Comparison of ENCODE assay signal across 16 cellular contexts in genomic region chr3:64031540-64032533, GRCh38. TPM values are rescaled to one million over a fixed set of nuclear protein-coding genes. Genes with fewer than 3 reads are reported as not detected.
DNase-seq lines count a peak whose midpoint lies in the region; ATAC-seq, FAIRE-seq and TF ChIP-seq lines count a peak whose summit lies in the region.
"Had no signal": no experiment of that assay in that cellular context is flagged by ENCODE, and none has a peak within 500 bp of the region (broad histone marks: within the 10 kb centered on the region; RNA-seq: fewer than 3 reads in every experiment).

No MANE protein-coding gene starts in this region.

- no peaks in the 10 kb centered on the region for H3K36me3 ChIP-seq in HepG2 (replicated peaks in 1 of 2; ENCODE audit: control insufficient read depth in 1 of 2, insufficient read depth in 2 of 2, low read length in 2 of 2)
- no peaks in the 10 kb centered on the region for H3K36me3 ChIP-seq in right lobe of liver
- no peaks in the 10 kb centered on the region for H3K36me3 ChIP-seq in astrocyte (ENCODE audit: insufficient read depth, low read length)
- H3K36me3 ChIP-seq in mesendoderm (ENCODE audit: control insufficient read depth, insufficient read depth, low read length), result no peaks in the 10 kb centered on the region
- H3K36me3 ChIP-seq: lower lobe of right lung had no signal

- H2BK120ac ChIP-seq in mesendoderm (ENCODE audit: low read depth, low read length), result peak overlapping the region; percentile 55

- no peaks in the 10 kb centered on the region for H3K36me3 Mint-ChIP-seq in astrocyte (ENCODE audit: low read depth, unreplicated experiment)
- H3K36me3 Mint-ChIP-seq in activated naive CD4-positive, alpha-beta T cell treated with anti-CD3 and anti-CD28 coated beads, Interleukin-2, amount 10 ng/mL, durations not matched to agents 7 days and 5 days, result no peaks in the 10 kb centered on the region
- peaks cover 3% of the 10 kb centered on the region for H3K36me3 Mint-ChIP-seq in activated CD8-positive, alpha-beta memory T cell treated with anti-CD3 and anti-CD28 coated beads, Interleukin-2, amount 10 ng/mL, durations not matched to agents 7 days and 5 days

- no peak overlapping the region for H2BK5ac ChIP-seq in mesendoderm (ENCODE audit: low read length)

- H3K4me3 Mint-ChIP-seq in astrocyte (ENCODE audit: unreplicated experiment), result no peak overlapping the region
- H3K4me3 Mint-ChIP-seq in activated naive CD4-positive, alpha-beta T cell treated with anti-CD3 and anti-CD28 coated beads, Interleukin-2, amount 10 ng/mL, durations not matched to agents 7 days and 5 days, result no peak overlapping the region
- H3K4me3 Mint-ChIP-seq in activated CD8-positive, alpha-beta memory T cell treated with anti-CD3 and anti-CD28 coated beads, Interleukin-2, amount 10 ng/mL, durations not matched to agents 7 days and 5 days, result no peak overlapping the region

- H2BK15ac ChIP-seq in mesendoderm (replicated peaks; ENCODE audit: low read depth), result peak overlapping the region; percentile 36

- intact Hi-C loops in HepG2 (cut with micrococcal nuclease; ENCODE audit: unreplicated experiment) (loop anchor here (2.0 kb wide), 1 partner anchor 77 kb away; no protein-coding TSS in a partner anchor), right lobe of liver (cut with DNase I) (loop anchor here (5.0 to 10.0 kb wide), 3 partner anchors 363 to 455 kb away; no protein-coding TSS in a partner anchor)

- TF ChIP-seq POLR2A in HepG2 (IDR thresholded peaks at IDR 0.05; ENCODE audit: insufficient read depth in 1 of 2, low read depth in 2 of 2, low read length in 2 of 2) (no peak), right lobe of liver (IDR thresholded peaks at IDR 0.05) (no peak)

- H3K9me3 ChIP-seq in HepG2 (ENCODE audit: low read length) (peaks cover 5% of the 10 kb centered on the region; the same call in 1 of the 2 replicates), right lobe of liver (no peaks in the 10 kb centered on the region), astrocyte (ENCODE audit: insufficient read depth, low read depth, low read length) (no peaks in the 10 kb centered on the region)
- H3K9me3 ChIP-seq: body of pancreas, lower lobe of right lung had no signal

- H3K27ac ChIP-seq in HepG2 (ENCODE audit: extremely low read length, insufficient read depth, low read length) (no peak overlapping the region), right lobe of liver (no peak overlapping the region), astrocyte (ENCODE audit: low read depth, low read length) (peak overlapping the region; percentile 14), mesendoderm (ENCODE audit: low read depth, low read length) (no peak overlapping the region)
- H3K27ac ChIP-seq: body of pancreas, hepatocyte, lower lobe of right lung, parathyroid adenoma had no signal

- no peak for FAIRE-seq in HepG2 (lab: Jason Lieb, UNC)
- no peak for FAIRE-seq in astrocyte (lab: Jason Lieb, UNC)

- no peak overlapping the region for H3K4me2 ChIP-seq in HepG2 (ENCODE audit: low read depth, low read length)
- H3K4me2 ChIP-seq in astrocyte (ENCODE audit: low read length), result no peak overlapping the region
- H3K4me2 ChIP-seq in mesendoderm (ENCODE audit: low read length), result no peak overlapping the region

- CTCF ChIA-PET in HepG2 (lab: Yijun Ruan, JAX; ENCODE audit: low intra/inter-chr PET ratio, low total read pairs), result interaction anchor here (2.5 to 3.4 kb wide), 3 partner anchors 135 to 452 kb away, joined by 14 to 44 read pairs (median 18); no protein-coding TSS in a partner anchor
- CTCF ChIA-PET in activated naive CD4-positive, alpha-beta T cell treated with anti-CD3 and anti-CD28 coated beads, Interleukin-2, amount 10 ng/mL, durations not matched to agents 7 days and 5 days (lab: Charles Lee), result interaction anchor here (0.8 to 3.6 kb wide), 5 partner anchors 8 to 453 kb away, joined by 3 to 32 read pairs (median 8); no protein-coding TSS in a partner anchor
- CTCF ChIA-PET in activated CD8-positive, alpha-beta memory T cell treated with anti-CD3 and anti-CD28 coated beads, Interleukin-2, amount 10 ng/mL, durations not matched to agents 7 days and 5 days (lab: Charles Lee), result interaction anchor here (0.9 to 2.7 kb wide), 7 partner anchors 11 to 452 kb away, joined by 3 to 20 read pairs (median 4); no protein-coding TSS in a partner anchor

- 47% methylated on average over 13 of the region's 13 CpGs for WGBS in HepG2 (ENCODE audit: low lambda C conversion rate)
- 68% methylated on average over 13 of the region's 13 CpGs for WGBS in right lobe of liver (ENCODE audit: insufficient coverage, low coverage, low lambda C conversion rate, missing lambda C conversion rate)
- no CpG with 5 or more reads among the region's 13 CpGs for WGBS in mesendoderm (ENCODE audit: extremely low coverage, insufficient coverage, low lambda C conversion rate)

- TF ChIP-seq CTCF in HepG2 (CRISPR knock-in tag; IDR thresholded peaks at IDR 0.05) (no peak), right lobe of liver (IDR thresholded peaks at IDR 0.05) (no peak), astrocyte (IDR thresholded peaks at IDR 0.05; ENCODE audit: insufficient read depth, low read depth, low read length) (no peak)

- no peak overlapping the region for H3K9ac ChIP-seq in HepG2 (ENCODE audit: insufficient read depth, low read depth, low read length)
- peak overlapping the region; percentile 17 for H3K9ac ChIP-seq in astrocyte (ENCODE audit: low read length)
- no peak overlapping the region for H3K9ac ChIP-seq in mesendoderm (ENCODE audit: low read length)
- H3K9ac ChIP-seq: parathyroid adenoma had no signal

- peaks cover 2% of the 10 kb centered on the region for H3K27me3 Mint-ChIP-seq in astrocyte (ENCODE audit: low read depth, unreplicated experiment)
- H3K27me3 Mint-ChIP-seq in activated naive CD4-positive, alpha-beta T cell treated with anti-CD3 and anti-CD28 coated beads, Interleukin-2, amount 10 ng/mL, durations not matched to agents 7 days and 5 days, result peaks cover 32% of the 10 kb centered on the region
- H3K27me3 Mint-ChIP-seq in activated CD8-positive, alpha-beta memory T cell treated with anti-CD3 and anti-CD28 coated beads, Interleukin-2, amount 10 ng/mL, durations not matched to agents 7 days and 5 days, result peaks cover 48% of the 10 kb centered on the region

- POLR2A ChIA-PET in HepG2 (lab: Yijun Ruan, JAX), result no interaction called here

- peak overlapping the region; percentile 89 for H3K27ac Mint-ChIP-seq in astrocyte (ENCODE audit: unreplicated experiment)
- no peak overlapping the region for H3K27ac Mint-ChIP-seq in activated naive CD4-positive, alpha-beta T cell treated with anti-CD3 and anti-CD28 coated beads, Interleukin-2, amount 10 ng/mL, durations not matched to agents 7 days and 5 days
- H3K27ac Mint-ChIP-seq in activated CD8-positive, alpha-beta memory T cell treated with anti-CD3 and anti-CD28 coated beads, Interleukin-2, amount 10 ng/mL, durations not matched to agents 7 days and 5 days, result no peak overlapping the region

- no peak overlapping the region for H4K8ac ChIP-seq in mesendoderm (ENCODE audit: low read depth, low read length)

- H3K79me2 ChIP-seq in HepG2 (ENCODE audit: insufficient read depth, low read length), result no peaks in the 10 kb centered on the region
- no peaks in the 10 kb centered on the region for H3K79me2 ChIP-seq in astrocyte (ENCODE audit: insufficient read depth, low read length)
- H3K79me2 ChIP-seq in mesendoderm (ENCODE audit: control insufficient read depth, insufficient read depth, low read length), result no peaks in the 10 kb centered on the region
- H3K79me2 ChIP-seq: hepatocyte, parathyroid adenoma had no signal

- H3K4me1 ChIP-seq in HepG2 (ENCODE audit: insufficient read depth, low read length) (0 out of 2 replicates have a peak, but pooled peaks cover 6% of the 10 kb centered on the region), right lobe of liver (peaks cover 0 to 6% (median 1%) of the 10 kb centered on the region in 4 donors), astrocyte (ENCODE audit: insufficient read depth, low read length) (peaks cover 10% of the 10 kb centered on the region), mesendoderm (ENCODE audit: control insufficient read depth, low read depth, low read length) (no peaks in the 10 kb centered on the region)
- H3K4me1 ChIP-seq: lower lobe of right lung, parathyroid adenoma had no signal

- DNase-seq in HepG2 (ENCODE audit: low spot score), result no peak
- no peak for DNase-seq in right lobe of liver
- DNase-seq in astrocyte (ENCODE audit: low read depth), result peak; percentile 31
- peak; percentile 36 for DNase-seq in mesendoderm
- DNase-seq in activated naive CD4-positive, alpha-beta T cell treated with anti-CD3 and anti-CD28 coated beads, Interleukin-2, amount 10 ng/mL, durations not matched to agents 7 days and 5 days, result no peak
- no peak for DNase-seq in COR-L47 (lab: John Stamatoyannopoulos, UW)
- DNase-seq in HPDE6-E6E7 (ENCODE audit: extremely low spot score), result no peak
- no peak for DNase-seq in activated CD8-positive, alpha-beta memory T cell treated with anti-CD3 and anti-CD28 coated beads, Interleukin-2, amount 10 ng/mL, durations not matched to agents 7 days and 5 days
- DNase-seq: activated CD8-positive, alpha-beta T cell treated with anti-CD3 and anti-CD28 coated beads for 36 hours; activated effector memory CD4-positive, alpha-beta T cell treated with Interleukin-2 at 50 U/mL for 16 hours; body of pancreas; HCEC 1CT; lower lobe of right lung; MV-4-11 had no signal

- H3K23ac ChIP-seq in mesendoderm (ENCODE audit: low read length), result no peak overlapping the region

- no peaks in the 10 kb centered on the region; a peak in 1 of 5 replicates for H3K27me3 ChIP-seq in HepG2 (ENCODE audit: control insufficient read depth in 1 of 2, insufficient read depth in 2 of 2, low read length in 2 of 2)
- H3K27me3 ChIP-seq in right lobe of liver, result no peaks in the 10 kb centered on the region
- H3K27me3 ChIP-seq in astrocyte (ENCODE audit: insufficient read depth, low read length), result peaks cover 3% of the 10 kb centered on the region
- H3K27me3 ChIP-seq in mesendoderm (ENCODE audit: insufficient read depth, low read length, poor library complexity), result no peaks in the 10 kb centered on the region
- H3K27me3 ChIP-seq: body of pancreas, hepatocyte had no signal

- peak overlapping the region; percentile 83 for H3K18ac ChIP-seq in mesendoderm (ENCODE audit: low read length)

- no peak overlapping the region for H3K56ac ChIP-seq in mesendoderm (ENCODE audit: low read length)

- H2AK5ac ChIP-seq in mesendoderm (ENCODE audit: low read length), result no peak overlapping the region

- BruUV-seq in HepG2 (replicated peaks; lab: Mats Ljungman, UMichigan), result no TSS peak

- TF ChIP-seq EP300 in HepG2 (IDR thresholded peaks at IDR 0.05; ENCODE audit: low read depth in 2 of 2, low read length in 2 of 2) (no peak), HepG2 (CRISPR knock-in tag; IDR thresholded peaks at IDR 0.05; ENCODE audit: borderline replicate concordance) (no peak)

- H4K20me1 ChIP-seq in HepG2 (ENCODE audit: insufficient read depth, low read length) (no peaks in the 10 kb centered on the region), astrocyte (ENCODE audit: insufficient read depth, low read length) (no peaks in the 10 kb centered on the region)

- peaks cover 12% of the 10 kb centered on the region for H3K4me1 Mint-ChIP-seq in astrocyte (ENCODE audit: low read depth, unreplicated experiment)
- peaks cover 6% of the 10 kb centered on the region for H3K4me1 Mint-ChIP-seq in activated naive CD4-positive, alpha-beta T cell treated with anti-CD3 and anti-CD28 coated beads, Interleukin-2, amount 10 ng/mL, durations not matched to agents 7 days and 5 days
- H3K4me1 Mint-ChIP-seq in activated CD8-positive, alpha-beta memory T cell treated with anti-CD3 and anti-CD28 coated beads, Interleukin-2, amount 10 ng/mL, durations not matched to agents 7 days and 5 days, result peaks cover 11% of the 10 kb centered on the region

- ATAC-seq in HepG2 (no peak), right lobe of liver (no peak)
- no peak for ATAC-seq in activated CD8-positive, alpha-beta memory T cell treated with anti-CD3 and anti-CD28 coated beads, Interleukin-2, amount 10 ng/mL, durations not matched to agents 7 days and 5 days

- TF ChIP-seq RAD21 in HepG2 (CRISPR knock-in tag; IDR thresholded peaks at IDR 0.05), result no peak

- peaks cover 3% of the 10 kb centered on the region for H3K9me3 Mint-ChIP-seq in astrocyte (ENCODE audit: unreplicated experiment)
- no peaks in the 10 kb centered on the region for H3K9me3 Mint-ChIP-seq in activated naive CD4-positive, alpha-beta T cell treated with anti-CD3 and anti-CD28 coated beads, Interleukin-2, amount 10 ng/mL, durations not matched to agents 7 days and 5 days
- peaks cover 6% of the 10 kb centered on the region for H3K9me3 Mint-ChIP-seq in activated CD8-positive, alpha-beta memory T cell treated with anti-CD3 and anti-CD28 coated beads, Interleukin-2, amount 10 ng/mL, durations not matched to agents 7 days and 5 days (ENCODE audit: low read depth)

- H2AFZ ChIP-seq in HepG2 (ENCODE audit: low read length) (no peak overlapping the region), astrocyte (ENCODE audit: low read depth, low read length) (no peak overlapping the region)

- no peak overlapping the region for H4K5ac ChIP-seq in mesendoderm (ENCODE audit: low read length)

- H3K4me3 ChIP-seq in HepG2 (replicated peaks in 1 of 3; ENCODE audit: insufficient read depth in 1 of 3, low read depth in 2 of 3, low read length in 3 of 3) (no peak overlapping the region), right lobe of liver (no peak overlapping the region), astrocyte (ENCODE audit: insufficient read depth, low read depth, low read length) (no peak overlapping the region), mesendoderm (ENCODE audit: low read length) (no peak overlapping the region)
- H3K4me3 ChIP-seq: body of pancreas, hepatocyte had no signal

- in situ Hi-C loops in HepG2 (cut with HindIII; ENCODE audit: extremely low pct_ligation_motif_present, low pct_unique_long_range_greater_than_20kb), result loop anchor here (5.0 kb wide), 3 partner anchors 135 to 450 kb away; no protein-coding TSS in a partner anchor

- peak overlapping the region; percentile 70 for H3K4ac ChIP-seq in mesendoderm (ENCODE audit: low read depth, low read length)

- H3K79me1 ChIP-seq in mesendoderm (ENCODE audit: low read length), result no peaks in the 10 kb centered on the region

RNA-seq across cellular contexts. Expression of gene PSMD6, which starts 8.5 kb away (rescaled TPM):
- total RNA-seq in HepG2 (2016; rRNA removed; fragmentation: Illumina TruSeq; extraction: Trizol) (117 and 169 TPM in 2 replicates), right lobe of liver (10 to 100 TPM; 33.1 to 41.9 (median 35.9) TPM), astrocyte (88.7 and 89.7 TPM in 2 replicates)
- 28.9 and 32.9 TPM in 2 replicates for total RNA-seq in HepG2 (2016; cell fraction: cytosol; rRNA removed; fragmentation: Illumina TruSeq; extraction: Trizol; ENCODE audit: low read depth)
- 117 and 163 TPM in 2 replicates for total RNA-seq in HepG2 (2016; cell fraction: insoluble cytoplasmic fraction; rRNA removed; fragmentation: Illumina TruSeq; extraction: Trizol)
- total RNA-seq in HepG2 (2016; cell fraction: membrane; rRNA removed; fragmentation: Illumina TruSeq; extraction: Trizol), result 33.9 and 40.8 TPM in 2 replicates
- 62.8 and 65.3 TPM in 2 replicates for total RNA-seq in HepG2 (2016; cell fraction: nucleus; rRNA removed; fragmentation: Illumina TruSeq; extraction: Trizol)
- polyA plus RNA-seq in HepG2 (2011; rRNA removed), result 31.1 and 36.8 TPM in 2 replicates
- polyA plus RNA-seq in HepG2 (2011; cell fraction: cytosol; rRNA removed), result 22.6 and 25.6 TPM in 2 replicates
- polyA plus RNA-seq in HepG2 (2011; cell fraction: nucleus; rRNA removed), result 36.5 and 41.5 TPM in 2 replicates
- 52.7 and 65.4 TPM in 2 replicates for polyA plus RNA-seq in HepG2 (2012)
- 21.9 and 22.5 TPM in 2 replicates for polyA plus RNA-seq in HepG2 (2016; cell fraction: cytosol; fragmentation: Illumina TruSeq; extraction: Trizol; ENCODE audit: low read depth)
- 148 and 154 TPM in 2 replicates for polyA plus RNA-seq in HepG2 (2016; cell fraction: insoluble cytoplasmic fraction; fragmentation: Illumina TruSeq; extraction: Trizol; ENCODE audit: low read depth)
- 23.8 and 24.7 TPM in 2 replicates for polyA plus RNA-seq in HepG2 (2016; cell fraction: membrane; fragmentation: Illumina TruSeq; extraction: Trizol; ENCODE audit: low read depth)
- polyA plus RNA-seq in HepG2 (2016; cell fraction: nucleus; fragmentation: Illumina TruSeq; extraction: Trizol; ENCODE audit: insufficient read depth, low read depth), result 69.9 and 70.7 TPM in 2 replicates
- 17.4 and 28.2 TPM in 2 replicates for polyA minus RNA-seq in HepG2 (2011; rRNA and poly(A)+ RNA removed; ENCODE audit: low replicate concordance)
- 21.1 and 22.2 TPM in 2 replicates for polyA minus RNA-seq in HepG2 (2011; cell fraction: cytosol; rRNA and poly(A)+ RNA removed)
- polyA minus RNA-seq in HepG2 (2011; cell fraction: nucleus; rRNA and poly(A)+ RNA removed), result 76.8 and 80.5 TPM in 2 replicates
- polyA plus RNA-seq in mesendoderm (2013, experiment 1 of 2), result 145 TPM
- polyA plus RNA-seq in mesendoderm (2013, experiment 2 of 2), result 143 TPM
- total RNA-seq in activated CD8-positive, alpha-beta memory T cell treated with anti-CD3 and anti-CD28 coated beads, Interleukin-2, amount 10 ng/mL, durations not matched to agents 7 days and 5 days, result 10 to 100 TPM; 68.0 to 94.9 TPM

Comparison
In these comparisons a context has a peak if more than half of its experiments do, and no peak if none do; other contexts are left out.
1. DNase-seq: peak in astrocyte (single experiment) and mesendoderm (single experiment); none in HepG2 (single experiment), right lobe of liver (0 of 3), activated naive CD4-positive, alpha-beta T cell treated with anti-CD3 and anti-CD28 coated beads, Interleukin-2, amount 10 ng/mL, durations not matched to agents 7 days and 5 days (single experiment), COR-L47 (single experiment), HPDE6-E6E7 (single experiment) and activated CD8-positive, alpha-beta memory T cell treated with anti-CD3 and anti-CD28 coated beads, Interleukin-2, amount 10 ng/mL, durations not matched to agents 7 days and 5 days (single experiment).